Comparison of ENCODE assay signal across 8 cellular contexts in the genomic region with DNA sequence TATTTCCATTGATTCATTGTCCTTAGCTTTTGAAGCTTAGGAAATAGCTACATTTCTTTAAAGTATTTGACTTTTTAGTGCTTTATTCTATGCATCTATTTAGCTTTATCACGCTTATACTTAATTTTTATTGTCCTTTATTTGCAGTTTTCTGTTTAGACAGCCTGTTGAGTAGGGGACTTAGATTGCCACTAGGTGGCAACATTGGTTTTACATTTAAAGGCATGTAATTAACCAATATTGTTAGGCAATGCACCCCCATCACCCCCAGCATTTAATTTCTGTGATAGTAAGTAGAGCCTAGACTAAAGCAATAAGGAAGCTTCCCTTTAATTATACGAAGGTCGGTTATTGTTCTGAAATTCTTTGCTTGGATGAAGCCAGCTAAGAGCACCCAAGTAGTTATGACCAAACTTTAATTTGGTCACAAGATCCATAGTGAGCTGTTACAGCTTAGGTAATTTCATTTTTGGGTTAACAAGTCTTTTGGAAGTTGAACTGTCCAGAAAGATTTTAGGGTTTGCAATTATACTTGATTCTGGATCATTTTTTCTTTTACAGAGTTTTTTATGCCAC. TPM values are rescaled to one million over a fixed set of nuclear protein-coding genes. Genes with fewer than 3 reads are reported as not detected.
DNase-seq lines count a peak whose midpoint lies in the region; ATAC-seq and TF ChIP-seq lines count a peak whose summit lies in the region.

No MANE protein-coding gene starts in this region.

- WGBS in heart left ventricle, 4 donors: 60 to 70% (median 67%) methylated on average over 3 of the region's 3 CpGs

- no peaks in the 10 kb centered on the region for H3K27me3 ChIP-seq in heart left ventricle
- no peaks in the 10 kb centered on the region for H3K27me3 ChIP-seq in breast epithelium

- H3K9me3 ChIP-seq in heart left ventricle: no peaks in the 10 kb centered on the region
- H3K9me3 ChIP-seq in breast epithelium: no peaks in the 10 kb centered on the region

- H3K36me3 ChIP-seq in heart left ventricle (peaks cover 0 to 6% (median 0%) of the 10 kb centered on the region in 9 donors), breast epithelium (no peaks in the 10 kb centered on the region)

- ATAC-seq in heart left ventricle: peak in 1 of 4 donors; percentile 39
- peak; percentile 76 for ATAC-seq in left lobe of liver
- no peak for ATAC-seq in GM18870 (IDR thresholded peaks at IDR 0.05; ENCODE audit: unreplicated experiment)

- no peak overlapping the region for H3K27ac ChIP-seq in heart left ventricle
- no peak overlapping the region for H3K27ac ChIP-seq in breast epithelium

- intact Hi-C loops in heart left ventricle (cut with DNase I) (loop anchor here in 9 of 10 donors (1.0 to 10.0 kb wide), 7 partner anchors 186 to 559 kb away; no protein-coding TSS in a partner anchor), cardiac septum (cut with DNase I) (loop anchor here (10.0 kb wide), 1 partner anchor 509 kb away; no protein-coding TSS in a partner anchor), breast epithelium (cut with DNase I; ENCODE audit: low total_unique reads) (no loop called here)

- TF ChIP-seq CTCF in heart left ventricle (IDR thresholded peaks at IDR 0.05) (peak; percentile 50 to 79 (median 68)), breast epithelium (IDR thresholded peaks at IDR 0.05) (peak in 2 of 3 donors; percentile 55 to 73)

- H3K4me1 ChIP-seq in heart left ventricle: no peaks in the 10 kb centered on the region
- no peaks in the 10 kb centered on the region for H3K4me1 ChIP-seq in breast epithelium

- no peak for TF ChIP-seq POLR2A in heart left ventricle (IDR thresholded peaks at IDR 0.05)
- no peak for TF ChIP-seq POLR2A in breast epithelium (IDR thresholded peaks at IDR 0.05)

- H3K4me3 ChIP-seq in heart left ventricle (no peak overlapping the region), breast epithelium (no peak overlapping the region)

- DNase-seq in heart left ventricle (no peak), cardiac septum (ENCODE audit: low spot score) (no peak), NCI-H345 (lab: John Stamatoyannopoulos, UW) (peak; percentile 27), breast epithelium (ENCODE audit: low spot score in 2 of 2) (no peak), left lobe of liver (ENCODE audit: low spot score) (no peak), NCI-H226 (no peak)
- no peak for DNase-seq in activated naive CD4-positive, alpha-beta T cell treated with Interleukin-2 at 50 U/mL for 16 hours

RNA-seq across cellular contexts. Expression of a gene that starts 36.5 kb away (rescaled TPM):
- total RNA-seq in heart left ventricle (10 to 100 TPM in 8 of 9 donors, 1 to 10 TPM in 1; 9.5 to 27.2 (median 20.9) TPM), cardiac septum (17.5 TPM), breast epithelium (10 to 100 TPM in 2 of 3 donors, 1 to 10 TPM in 1; 7.5 to 19.2 (median 10.5) TPM), left lobe of liver (3.3 TPM)
- polyA plus RNA-seq in heart left ventricle: 1 to 10 TPM; 5.5 to 5.7 TPM
